Comparison of ENCODE assay signal across 1 cellular context in the genomic region with DNA sequence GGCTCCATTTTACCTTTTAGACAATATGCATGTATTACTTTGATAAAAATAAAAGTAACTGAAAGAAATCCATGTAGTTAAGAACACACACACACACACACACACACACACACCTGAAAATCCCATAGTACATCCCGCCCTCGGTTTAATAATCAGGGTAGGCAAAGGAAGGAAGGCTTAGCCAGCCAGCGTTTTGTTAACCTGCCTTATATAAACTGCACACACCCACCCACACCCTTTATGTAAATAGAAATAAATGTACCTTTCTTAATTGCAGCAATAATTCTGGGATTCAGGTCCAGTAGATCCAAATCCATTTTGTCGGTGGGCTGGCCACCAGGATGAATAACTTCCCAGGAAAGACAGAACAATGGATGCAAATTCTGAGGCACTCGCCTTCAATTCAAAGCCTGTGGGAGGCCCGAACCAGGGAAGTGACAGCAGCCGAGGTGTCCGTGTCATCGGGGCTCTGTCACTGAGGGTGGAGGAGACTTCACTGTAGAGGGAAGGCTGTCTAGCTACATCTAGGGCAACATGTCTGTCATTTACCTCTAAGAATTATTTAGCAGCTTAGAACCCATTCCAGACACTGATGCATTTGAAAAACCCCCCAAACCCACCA.
TF ChIP-seq lines count a peak whose summit lies in the region.

No MANE protein-coding gene starts in this region.

TF ChIP-seq in endothelial cell of umbilical vein, 7 proteins besides CTCF, POLR2A, EP300 and RAD21:
- TF ChIP-seq EZH2 (IDR thresholded peaks at IDR 0.05; ENCODE audit: borderline replicate concordance, low read depth, low read length, severe bottlenecking) (no peak), JUN (IDR thresholded peaks at IDR 0.05; ENCODE audit: borderline replicate concordance, insufficient read depth, insufficient read length, low read depth) (no peak), GATA2 (IDR thresholded peaks at IDR 0.05; ENCODE audit: insufficient read depth, insufficient read length, low read depth, low read length) (no peak), POLR2AphosphoS5 (IDR thresholded peaks at IDR 0.05; ENCODE audit: insufficient read depth, low read depth, low read length) (no peak), MYC (IDR thresholded peaks at IDR 0.05; ENCODE audit: low read depth, low read length) (no peak), FOS (IDR thresholded peaks at IDR 0.05; ENCODE audit: borderline replicate concordance, insufficient read depth, low read length) (no peak)
- TF ChIP-seq, protein P1, sequence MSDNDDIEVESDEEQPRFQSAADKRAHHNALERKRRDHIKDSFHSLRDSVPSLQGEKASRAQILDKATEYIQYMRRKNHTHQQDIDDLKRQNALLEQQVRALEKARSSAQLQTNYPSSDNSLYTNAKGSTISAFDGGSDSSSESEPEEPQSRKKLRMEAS (IDR thresholded peaks at IDR 0.05; ENCODE audit: insufficient read depth, insufficient read length): no peak
